ENCODE assay signal across 7 cellular contexts in the genomic region with DNA sequence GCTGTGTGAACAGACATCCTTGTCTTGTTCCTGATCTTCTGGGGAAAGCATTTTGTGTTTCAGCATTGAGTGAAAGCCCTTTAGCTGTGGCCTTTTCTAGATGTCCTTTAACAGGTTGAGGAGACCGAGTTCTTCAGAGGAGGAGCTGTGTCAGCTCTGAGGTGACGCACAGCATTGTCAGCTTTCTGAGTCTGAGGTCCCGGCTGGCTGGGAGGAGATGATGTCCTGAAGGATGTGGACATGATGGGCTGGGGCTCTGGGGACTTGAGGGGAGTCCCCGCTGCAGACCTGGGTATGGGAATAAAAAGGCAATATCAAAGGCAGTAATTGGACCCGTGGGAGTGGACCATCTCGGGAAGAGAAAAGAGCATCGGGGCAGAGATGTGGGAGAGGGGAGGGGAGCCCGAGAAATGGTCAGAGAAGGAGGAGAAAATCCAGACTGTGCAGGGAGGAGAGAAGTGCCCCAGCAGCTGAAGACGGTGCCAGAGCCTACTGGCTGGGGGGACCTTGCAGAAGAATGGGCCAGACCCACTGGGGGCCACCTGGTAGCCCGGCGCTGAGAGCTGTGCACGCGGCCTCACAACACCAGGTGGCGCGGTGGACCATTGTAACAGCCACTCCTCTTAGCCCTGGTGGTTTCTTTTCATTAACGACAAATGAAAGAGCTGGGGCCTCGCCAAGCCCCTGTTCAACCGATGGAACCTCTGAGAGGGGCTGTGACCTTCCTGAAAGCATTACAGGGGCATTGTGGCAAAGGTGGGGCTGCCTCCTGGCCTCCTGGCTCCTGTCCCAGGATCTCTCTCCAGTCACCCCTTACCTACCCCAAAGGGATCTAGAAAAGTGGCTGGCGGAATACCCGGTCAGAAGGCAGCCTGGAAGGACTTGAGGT.
DNase-seq lines count a peak whose midpoint lies in the region; ATAC-seq lines count a peak whose summit lies in the region.

No MANE protein-coding gene starts in this region.

- no peaks in the 10 kb centered on the region for H3K9me3 ChIP-seq in duodenal mucosa (ENCODE audit: control insufficient read depth in 1 of 2, low read length in 2 of 2)

- no peak overlapping the region for H3K27ac ChIP-seq in duodenal mucosa (ENCODE audit: low read depth, low read length)

- H3K36me3 ChIP-seq in duodenal mucosa (ENCODE audit: control insufficient read depth in 1 of 2, insufficient read depth in 2 of 2, low read length in 2 of 2): no peaks in the 10 kb centered on the region

- peak; percentile 86 for ATAC-seq in GM18498 (IDR thresholded peaks at IDR 0.05; ENCODE audit: unreplicated experiment)
- ATAC-seq in HG03442 (IDR thresholded peaks at IDR 0.05; ENCODE audit: unreplicated experiment): peak; percentile 67

- peak overlapping the region; percentile 42 to 54 for H3K9ac ChIP-seq in duodenal mucosa (ENCODE audit: low read depth in 1 of 2, low read length in 2 of 2)

- H3K4me1 ChIP-seq in duodenal mucosa (ENCODE audit: control insufficient read depth in 1 of 2, insufficient read depth in 2 of 2, low read length in 2 of 2): peaks cover 3 to 4% of the 10 kb centered on the region in 2 donors

- H3K4me3 ChIP-seq in duodenal mucosa (ENCODE audit: low read depth in 1 of 2, low read length in 2 of 2): peak overlapping the region; percentile 41 to 50

- peak; percentile 7 for DNase-seq in NCI-H748 treated with DMSO at 0.1 percent for 48 hours (lab: John Stamatoyannopoulos, UW)
- DNase-seq in activated CD4-positive, alpha-beta T cell treated with anti-CD3 and anti-CD28 coated beads, Interleukin-2, amount 50 U/mL, for 48 hours: peak; percentile 82 to 85
- peak; percentile 80 for DNase-seq in medulla oblongata (ENCODE audit: extremely low spot score)
- DNase-seq in stimulated activated CD8-positive, alpha-beta memory T cell treated with anti-CD3 and anti-CD28 coated beads, Interleukin-12 subunit alpha, Interleukin-12 subunit beta, amount 100 ng/mL, for 24 hours (ENCODE audit: extremely low read depth): peak; percentile 48

- no peaks in the 10 kb centered on the region for H3K27me3 ChIP-seq in duodenal mucosa (ENCODE audit: control insufficient read depth in 1 of 2, insufficient read depth in 2 of 2, low read length in 2 of 2)

Comparison
In these comparisons a context has a peak if more than half of its experiments do, and no peak if none do; other contexts are left out.
1. DNase-seq: peak in every context shown above with its lines; median percentile 84 in activated CD4-positive, alpha-beta T cell treated with anti-CD3 and anti-CD28 coated beads, Interleukin-2, amount 50 U/mL, for 48 hours; 80 in medulla oblongata; 48 in stimulated activated CD8-positive, alpha-beta memory T cell treated with anti-CD3 and anti-CD28 coated beads, Interleukin-12 subunit alpha, Interleukin-12 subunit beta, amount 100 ng/mL, for 24 hours; 7 in NCI-H748 treated with DMSO at 0.1 percent for 48 hours.